21 cellular contexts compared by ENCODE assay signal in genomic region chr1:213171711-213172110, GRCh38.
"Had no signal": no experiment of that assay in that cellular context is flagged by ENCODE, and none has a peak within 500 bp of the region (broad histone marks: within the 10 kb centered on the region; RNA-seq: fewer than 3 reads in every experiment).

No MANE protein-coding gene starts in this region.

- DNase-seq: IMR-90, Kasumi-1, KG1, NCI-H1092, NCI-H1105 treated with DMSO at 0.1 percent for 48 hours, NCI-H1417 treated with DMSO at 0.1 percent for 48 hours, NCI-H146, NCI-H1694 treated with DMSO at 0.1 percent for 48 hours, NCI-H1930, NCI-H2107, NCI-H2227 treated with DMSO at 0.1 percent for 48 hours, NCI-H524, NCI-H526 treated with DMSO at 0.1 percent for 48 hours, NCI-H774, PC-3, SHP77, SJCRH30 had no signal

- H3K4me3 ChIP-seq: SJCRH30 had no signal

- ATAC-seq: HepG2, Panc1, PC-3, SK-N-SH treated with all-trans-retinoic acid at 6 μM for 48 hours had no signal

- H3K27me3 ChIP-seq: SJCRH30 had no signal

- H3K27ac ChIP-seq: RWPE1, SJCRH30 had no signal

- H3K9me3 ChIP-seq: SJCRH30 had no signal

- FAIRE-seq: HepG2 had no signal

- H3K4me1 ChIP-seq: SJCRH30 had no signal
